26 cellular contexts compared by ENCODE assay signal in the genomic region with DNA sequence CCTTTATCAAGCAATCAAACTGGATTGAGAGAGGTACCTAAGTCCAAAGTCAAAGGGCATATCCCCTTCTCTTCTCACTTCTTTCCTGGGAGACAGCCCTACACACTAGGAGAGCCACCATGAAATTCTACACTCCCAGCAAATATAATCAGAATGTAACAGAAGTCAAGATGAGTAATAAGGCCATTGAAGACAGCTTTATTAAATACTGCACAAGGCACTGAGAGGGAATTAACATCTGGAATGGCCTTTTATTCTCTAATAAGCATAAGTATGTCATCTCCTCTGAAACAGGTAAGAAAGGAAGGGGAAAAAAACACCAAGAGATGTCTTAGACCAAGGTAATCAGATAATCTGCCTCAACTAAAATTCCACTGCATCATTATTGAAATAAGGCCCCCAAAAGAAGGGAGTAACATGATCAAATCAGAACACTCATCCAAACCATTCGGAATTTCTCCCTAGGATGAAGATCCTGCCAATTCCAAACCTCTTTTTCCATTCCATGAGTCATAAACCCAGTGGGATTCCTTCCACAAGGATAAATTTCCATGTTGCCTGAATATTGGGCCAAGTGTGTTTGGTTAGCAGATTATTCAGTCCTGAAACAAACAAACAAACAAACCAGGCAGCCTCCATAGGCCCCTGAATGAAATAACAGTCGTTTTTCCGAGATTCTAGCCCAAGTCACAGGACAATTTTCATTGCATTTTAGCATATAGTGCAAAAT. TPM values are rescaled to one million over a fixed set of nuclear protein-coding genes. Genes with fewer than 3 reads are reported as not detected.
DNase-seq lines count a peak whose midpoint lies in the region; ATAC-seq and TF ChIP-seq lines count a peak whose summit lies in the region.
"Had no signal": no experiment of that assay in that cellular context is flagged by ENCODE, and none has a peak within 500 bp of the region (broad histone marks: within the 10 kb centered on the region; RNA-seq: fewer than 3 reads in every experiment).

No MANE protein-coding gene starts in this region.

- 47% methylated on average over 3 of the region's 3 CpGs for WGBS in heart right ventricle, 2 donors
- WGBS in suprapubic skin = 39% methylated on average over 3 of the region's 3 CpGs

- BruUV-seq in Calu3 (replicated peaks; lab: Mats Ljungman, UMichigan) = no TSS peak

- no peak for TF ChIP-seq POLR2A in suprapubic skin (IDR thresholded peaks at IDR 0.05)

- H3K9me3 ChIP-seq in heart right ventricle = no peaks in the 10 kb centered on the region
- H3K9me3 ChIP-seq in suprapubic skin = no peaks in the 10 kb centered on the region
- H3K9me3 ChIP-seq: prostate gland, SK-N-SH, testis had no signal

- no peak overlapping the region for H3K27ac Mint-ChIP-seq in Calu3 (ENCODE audit: unreplicated experiment)
- H3K27ac Mint-ChIP-seq in natural killer cell treated with Interleukin-12 subunit alpha and Interleukin-12 subunit beta and Interleukin-15 and Interleukin-18, amount 100 ng/mL, for 72 hours = no peak overlapping the region
- H3K27ac Mint-ChIP-seq: activated B cell treated with CpG ODN at 0.5 μM for 24 hours; activated CD8-positive, alpha-beta T cell treated with anti-CD3 and anti-CD28 coated beads for 36 hours; activated naive CD8-positive, alpha-beta T cell; T-helper 2 cell treated with Interferon-gamma antibody and Interleukin-4, amounts not matched to agents 5 μg/mL and 100 μg/mL, for 36 hours had no signal

- ATAC-seq in heart right ventricle = peak in 7 of 8 donors; percentile 44 to 76 (median 69)
- ATAC-seq in natural killer cell treated with Interleukin-12 subunit alpha and Interleukin-12 subunit beta and Interleukin-15 and Interleukin-18, amount 100 ng/mL, for 72 hours = no peak
- ATAC-seq: activated CD8-positive, alpha-beta T cell treated with anti-CD3 and anti-CD28 coated beads for 36 hours; left colon had no signal

- intact Hi-C loops in heart right ventricle (cut with DNase I) (no loop called here), Calu3 (cut with micrococcal nuclease; ENCODE audit: unreplicated experiment) (no loop called here)

- H3K27me3 Mint-ChIP-seq in Calu3 (ENCODE audit: unreplicated experiment) = peaks cover 56% of the 10 kb centered on the region
- H3K27me3 Mint-ChIP-seq in natural killer cell treated with Interleukin-12 subunit alpha and Interleukin-12 subunit beta and Interleukin-15 and Interleukin-18, amount 100 ng/mL, for 72 hours = peaks cover 0 to 6% of the 10 kb centered on the region in 2 donors
- H3K27me3 Mint-ChIP-seq: activated B cell treated with CpG ODN at 0.5 μM for 24 hours; activated CD8-positive, alpha-beta T cell treated with anti-CD3 and anti-CD28 coated beads for 36 hours; activated naive CD8-positive, alpha-beta T cell had no signal

- no peaks in the 10 kb centered on the region for H3K36me3 ChIP-seq in heart right ventricle
- no peaks in the 10 kb centered on the region for H3K36me3 ChIP-seq in suprapubic skin
- H3K36me3 ChIP-seq: prostate gland had no signal

- no peak for TF ChIP-seq EP300 in suprapubic skin (IDR thresholded peaks at IDR 0.05)

- H3K9me3 Mint-ChIP-seq in Calu3 (ENCODE audit: low read depth, unreplicated experiment) = no peaks in the 10 kb centered on the region
- H3K9me3 Mint-ChIP-seq in natural killer cell treated with Interleukin-12 subunit alpha and Interleukin-12 subunit beta and Interleukin-15 and Interleukin-18, amount 100 ng/mL, for 72 hours = no peaks in the 10 kb centered on the region
- H3K9me3 Mint-ChIP-seq: activated B cell treated with CpG ODN at 0.5 μM for 24 hours; activated CD8-positive, alpha-beta T cell treated with anti-CD3 and anti-CD28 coated beads for 36 hours; neural crest cell; T-helper 2 cell treated with Interferon-gamma antibody and Interleukin-4, amounts not matched to agents 5 μg/mL and 100 μg/mL, for 36 hours had no signal

- H3K27me3 ChIP-seq in heart right ventricle (peaks cover 0 to 2% (median 0%) of the 10 kb centered on the region in 7 donors), suprapubic skin (no peaks in the 10 kb centered on the region)
- H3K27me3 ChIP-seq: testis had no signal

- CTCF ChIA-PET in Calu3 (lab: Charles Lee) = interaction anchor here (0.8 kb wide), 1 partner anchor 535 kb away, joined by 4 read pairs; no protein-coding TSS in a partner anchor

- DNase-seq in ELR (ENCODE audit: low read depth) (peak; percentile 13), RPMI7951 (ENCODE audit: low read depth) (peak; percentile 55), heart right ventricle (peak in 1 of 2 donors; percentile 6), suprapubic skin (ENCODE audit: low spot score in 2 of 2) (no peak), NCI-H2196 (lab: John Stamatoyannopoulos, UW; ENCODE audit: unreplicated experiment) (no peak), Calu3 (no peak), NCI-H526 treated with DMSO at 0.1 percent for 48 hours (lab: John Stamatoyannopoulos, UW) (no peak)
- no peak for DNase-seq in natural killer cell treated with Interleukin-12 subunit alpha and Interleukin-12 subunit beta and Interleukin-15 and Interleukin-18, amount 100 ng/mL, for 72 hours (ENCODE audit: low spot score)
- DNase-seq: activated B cell treated with CpG ODN at 0.5 μM for 24 hours; activated CD8-positive, alpha-beta T cell treated with anti-CD3 and anti-CD28 coated beads for 36 hours; activated T-cell treated with anti-CD3 and anti-CD28 coated beads, Interleukin-2, amount 50 U/mL, for 1 hour; dermis blood vessel endothelial cell; left colon; midbrain; MM.1S; NCI-H1694; NCI-H345; SK-N-SH; testis had no signal

- no peaks in the 10 kb centered on the region for H3K36me3 Mint-ChIP-seq in Calu3 (ENCODE audit: insufficient read depth, unreplicated experiment)
- H3K36me3 Mint-ChIP-seq in natural killer cell treated with Interleukin-12 subunit alpha and Interleukin-12 subunit beta and Interleukin-15 and Interleukin-18, amount 100 ng/mL, for 72 hours = no peaks in the 10 kb centered on the region
- H3K36me3 Mint-ChIP-seq: activated naive CD8-positive, alpha-beta T cell had no signal

- peaks cover 0 to 15% (median 0%) of the 10 kb centered on the region in 9 donors for H3K4me1 ChIP-seq in heart right ventricle
- H3K4me1 ChIP-seq in suprapubic skin = peaks cover 3% of the 10 kb centered on the region
- H3K4me1 ChIP-seq: prostate gland, testis had no signal

- H3K4me1 Mint-ChIP-seq in Calu3 (ENCODE audit: low read depth, unreplicated experiment) = no peaks in the 10 kb centered on the region
- no peaks in the 10 kb centered on the region for H3K4me1 Mint-ChIP-seq in natural killer cell treated with Interleukin-12 subunit alpha and Interleukin-12 subunit beta and Interleukin-15 and Interleukin-18, amount 100 ng/mL, for 72 hours (ENCODE audit: low read depth in 2 of 2)
- H3K4me1 Mint-ChIP-seq: activated B cell treated with CpG ODN at 0.5 μM for 24 hours, neural crest cell had no signal

- peak overlapping the region in 7 of 10 donors; percentile 1 to 60 (median 35) for H3K27ac ChIP-seq in heart right ventricle
- peak overlapping the region; percentile 41 for H3K27ac ChIP-seq in suprapubic skin
- H3K27ac ChIP-seq: HL-60, prostate gland had no signal

- TF ChIP-seq CTCF in heart right ventricle (IDR thresholded peaks at IDR 0.05) = no peak
- TF ChIP-seq CTCF in suprapubic skin (IDR thresholded peaks at IDR 0.05) = no peak
- TF ChIP-seq CTCF in Calu3 (IDR thresholded peaks at IDR 0.05; ENCODE audit: unreplicated experiment) = no peak

- no peak overlapping the region for H3K4me3 ChIP-seq in heart right ventricle
- no peak overlapping the region for H3K4me3 ChIP-seq in suprapubic skin
- H3K4me3 ChIP-seq: prostate gland, testis had no signal

- H3K4me3 Mint-ChIP-seq in Calu3 (ENCODE audit: low read depth, unreplicated experiment) = no peak overlapping the region
- no peak overlapping the region for H3K4me3 Mint-ChIP-seq in natural killer cell treated with Interleukin-12 subunit alpha and Interleukin-12 subunit beta and Interleukin-15 and Interleukin-18, amount 100 ng/mL, for 72 hours
- H3K4me3 Mint-ChIP-seq: activated B cell treated with CpG ODN at 0.5 μM for 24 hours; activated CD8-positive, alpha-beta T cell treated with anti-CD3 and anti-CD28 coated beads for 36 hours; activated naive CD8-positive, alpha-beta T cell; neural crest cell; T-helper 2 cell treated with Interferon-gamma antibody and Interleukin-4, amounts not matched to agents 5 μg/mL and 100 μg/mL, for 36 hours had no signal

RNA-seq across cellular contexts. Expression of a gene that starts 19.9 kb away (rescaled TPM):
- total RNA-seq in RPMI7951 (2014; rRNA removed; shearing (Covaris generic)) = not detected in 2 replicates
- total RNA-seq in heart right ventricle = not detected
- polyA plus RNA-seq in heart right ventricle = not detected
- total RNA-seq in suprapubic skin = not detected
- total RNA-seq in Calu3 (2022) = not detected in 2 replicates
- not detected for total RNA-seq in natural killer cell treated with Interleukin-12 subunit alpha and Interleukin-12 subunit beta and Interleukin-15 and Interleukin-18, amount 100 ng/mL, for 72 hours
- total RNA-seq: activated B cell treated with CpG ODN at 0.5 μM for 24 hours; activated CD8-positive, alpha-beta T cell treated with anti-CD3 and anti-CD28 coated beads for 36 hours; bronchial epithelial cell; dermis blood vessel endothelial cell; left colon had no signal
- polyA plus RNA-seq: BJ, SK-N-SH had no signal

Comparison
In these comparisons a context has a peak if more than half of its experiments do, and no peak if none do; other contexts are left out.
1. DNase-seq: peak in ELR (single experiment) and RPMI7951 (single experiment); none in suprapubic skin (0 of 2), NCI-H2196 (single experiment), Calu3 (single experiment), natural killer cell treated with Interleukin-12 subunit alpha and Interleukin-12 subunit beta and Interleukin-15 and Interleukin-18, amount 100 ng/mL, for 72 hours (single experiment) and NCI-H526 treated with DMSO at 0.1 percent for 48 hours (single experiment).
2. ATAC-seq: peak in heart right ventricle (7 of 8); none in natural killer cell treated with Interleukin-12 subunit alpha and Interleukin-12 subunit beta and Interleukin-15 and Interleukin-18, amount 100 ng/mL, for 72 hours (0 of 2).